ENCODE assay signal across 29 cellular contexts in the genomic region with DNA sequence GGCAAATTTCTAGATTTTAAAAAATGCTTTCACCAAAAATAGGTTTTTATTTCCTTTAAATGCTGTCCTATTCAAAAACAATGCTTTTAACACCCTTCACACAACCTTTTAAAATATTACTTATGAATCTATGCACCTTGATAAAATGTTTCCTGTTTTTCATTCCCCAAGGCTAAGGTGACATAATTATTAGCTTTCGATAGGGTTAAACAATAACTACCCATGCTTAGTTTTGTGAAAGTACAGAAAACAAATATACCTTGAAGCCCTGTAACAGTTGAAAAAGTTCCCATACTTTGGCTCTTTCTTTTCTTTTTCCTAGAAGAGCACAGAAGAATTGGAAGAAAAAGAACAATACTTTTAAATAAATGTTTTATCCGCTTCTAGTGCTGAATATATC. TPM values are rescaled to one million over a fixed set of nuclear protein-coding genes. Genes with fewer than 3 reads are reported as not detected.
DNase-seq lines count a peak whose midpoint lies in the region; ATAC-seq, FAIRE-seq and TF ChIP-seq lines count a peak whose summit lies in the region.
"Had no signal": no experiment of that assay in that cellular context is flagged by ENCODE, and none has a peak within 500 bp of the region (broad histone marks: within the 10 kb centered on the region; RNA-seq: fewer than 3 reads in every experiment).

No MANE protein-coding gene starts in this region.

- no peak overlapping the region for H3K18ac ChIP-seq in H9 (ENCODE audit: insufficient read length, low read depth, low read length)

- H3K79me1 ChIP-seq in H9 (ENCODE audit: insufficient read depth, low read depth, low read length, poor library complexity, severe bottlenecking) = no peaks in the 10 kb centered on the region

- H4K20me1 ChIP-seq in HepG2 (ENCODE audit: insufficient read depth, low read length) (no peaks in the 10 kb centered on the region), H9 (ENCODE audit: control insufficient read depth, insufficient read depth, insufficient read length) (no peaks in the 10 kb centered on the region)

- in situ Hi-C loops in HepG2 (cut with HindIII; ENCODE audit: extremely low pct_ligation_motif_present, low pct_unique_long_range_greater_than_20kb) = no loop called here

- H3T11ph ChIP-seq in H9 (ENCODE audit: low read length) = no peak overlapping the region

- no peak overlapping the region for H2BK15ac ChIP-seq in H9 (ENCODE audit: low read depth, low read length)

- DNase-seq in HepG2 (ENCODE audit: low spot score) = no peak
- no peak for DNase-seq in NCI-H2227 (lab: John Stamatoyannopoulos, UW; ENCODE audit: unreplicated experiment)
- no peak for DNase-seq in foreskin fibroblast
- DNase-seq in H9 = no peak
- no peak for DNase-seq in tibial nerve (ENCODE audit: low spot score in 2 of 2)
- DNase-seq: activated CD4-positive, CD25-positive, alpha-beta regulatory T cell treated with anti-CD3 and anti-CD28 coated beads, Interleukin-2, amount 50 U/mL, for 72 hours; activated CD8-positive, alpha-beta T cell treated with anti-CD3 and anti-CD28 coated beads, Interleukin-2, amount 10 ng/mL, durations not matched to agents 7 days and 5 days; activated effector memory CD4-positive, alpha-beta T cell treated with Interleukin-2 at 50 U/mL for 16 hours; activated naive CD8-positive, alpha-beta T cell treated with anti-CD3 and anti-CD28 coated beads for 36 hours; activated T-cell treated with anti-CD3 and anti-CD28 coated beads for 4 hours; central memory CD4-positive, alpha-beta T cell; dorsolateral prefrontal cortex; glutamatergic neuron; kidney glomerular epithelial cell; MV-4-11; NCI-H2171 treated with DMSO at 0.1 percent for 48 hours; NCI-H526; sigmoid colon; stimulated activated CD4-positive, alpha-beta T cell treated with anti-CD3 and anti-CD28 coated beads, Interleukin-15, amount 100 ng/mL, for 24 hours; stomach; T-helper 1 cell; tibial artery had no signal

- H3K23ac ChIP-seq in H9 (ENCODE audit: insufficient read length, low read depth, low read length) = no peak overlapping the region

- TF ChIP-seq EP300 in HepG2 (IDR thresholded peaks at IDR 0.05; ENCODE audit: low read depth in 2 of 2, low read length in 2 of 2) = peak in 1 of 2 experiments; percentile 7; a peak in 1 of 4 replicates
- TF ChIP-seq EP300 in HepG2 (CRISPR knock-in tag; IDR thresholded peaks at IDR 0.05; ENCODE audit: borderline replicate concordance) = no peak
- TF ChIP-seq EP300 in tibial nerve (IDR thresholded peaks at IDR 0.05) = no peak

- H3K27ac ChIP-seq in HepG2 (ENCODE audit: extremely low read length, insufficient read depth, low read length) (no peak overlapping the region), H9 (ENCODE audit: insufficient read length, low read depth, low read length) (no peak overlapping the region), tibial nerve (no peak overlapping the region)
- H3K27ac ChIP-seq: C4-2B, dorsolateral prefrontal cortex, sigmoid colon, SJSA1, tibial artery had no signal

- H2AFZ ChIP-seq in HepG2 (ENCODE audit: low read length) = no peak overlapping the region
- H2AFZ ChIP-seq in H9 (ENCODE audit: low read length) = no peak overlapping the region

- H3K4me3 Mint-ChIP-seq in H9 = no peak overlapping the region
- H3K4me3 Mint-ChIP-seq: activated CD8-positive, alpha-beta T cell treated with anti-CD3 and anti-CD28 coated beads, Interleukin-2, amount 10 ng/mL, durations not matched to agents 7 days and 5 days; activated naive CD8-positive, alpha-beta T cell treated with anti-CD3 and anti-CD28 coated beads for 36 hours had no signal

- no peaks in the 10 kb centered on the region for H3K36me3 ChIP-seq in HepG2 (replicated peaks in 1 of 2; ENCODE audit: control insufficient read depth in 1 of 2, insufficient read depth in 2 of 2, low read length in 2 of 2)
- no peaks in the 10 kb centered on the region for H3K36me3 ChIP-seq in tibial nerve
- H3K36me3 ChIP-seq: sigmoid colon, SJSA1, stomach, tibial artery had no signal

- H3K23me2 ChIP-seq in H9 (ENCODE audit: insufficient read length, low read depth, low read length, poor library complexity, severe bottlenecking) = no peaks in the 10 kb centered on the region

- peaks cover 0 to 3% of the 10 kb centered on the region in 2 experiments; a peak in 1 of 5 replicates for H3K9me3 Mint-ChIP-seq in H9
- H3K9me3 Mint-ChIP-seq: activated naive CD8-positive, alpha-beta T cell treated with anti-CD3 and anti-CD28 coated beads for 36 hours had no signal

- WGBS in HepG2 (ENCODE audit: low lambda C conversion rate) = 15% methylated on average over 2 of the region's 2 CpGs
- no CpG with 5 or more reads among the region's 2 CpGs for WGBS in H9 (ENCODE audit: extremely low coverage, insufficient read length, low lambda C conversion rate)
- WGBS in tibial nerve, 2 donors = 93 to 97% methylated on average over 2 of the region's 2 CpGs

- H4K8ac ChIP-seq in H9 (replicated peaks; ENCODE audit: insufficient read length, low read depth, low read length) = no peak overlapping the region

- no peak overlapping the region for H2BK120ac ChIP-seq in H9 (ENCODE audit: low read depth, low read length, poor library complexity, severe bottlenecking)

- H3K36me3 Mint-ChIP-seq in H9 (ENCODE audit: insufficient read depth in 1 of 3, low read depth in 3 of 3) = 0 out of 7 replicates have a peak, but pooled peaks cover 0 to 1% (median 0%) of the 10 kb centered on the region in 3 experiments
- H3K36me3 Mint-ChIP-seq: activated naive CD8-positive, alpha-beta T cell treated with anti-CD3 and anti-CD28 coated beads for 36 hours had no signal

- TF ChIP-seq CTCF in HepG2 (CRISPR knock-in tag; IDR thresholded peaks at IDR 0.05) (no peak), foreskin fibroblast (IDR thresholded peaks at IDR 0.05; ENCODE audit: low read depth, low read length) (no peak), H9 (conservative IDR thresholded peaks at IDR 0.05) (no peak), tibial nerve (IDR thresholded peaks at IDR 0.05) (no peak)

- TF ChIP-seq POLR2A in HepG2 (IDR thresholded peaks at IDR 0.05; ENCODE audit: insufficient read depth in 1 of 2, low read depth in 2 of 2, low read length in 2 of 2) (no peak), tibial nerve (IDR thresholded peaks at IDR 0.05) (no peak)

- TF ChIP-seq RAD21 in HepG2 (CRISPR knock-in tag; IDR thresholded peaks at IDR 0.05) = no peak

- H4K5ac ChIP-seq in H9 (ENCODE audit: insufficient read length, low read depth, low read length) = no peak overlapping the region

- peaks cover 19% of the 10 kb centered on the region for H3K4me1 ChIP-seq in HepG2 (ENCODE audit: insufficient read depth, low read length)
- no peaks in the 10 kb centered on the region for H3K4me1 ChIP-seq in H9 (ENCODE audit: insufficient read depth, low read length)
- H3K4me1 ChIP-seq in tibial nerve = peaks cover 0 to 1% (median 0%) of the 10 kb centered on the region in 4 donors
- H3K4me1 ChIP-seq: sigmoid colon, SJSA1, tibial artery had no signal

- H3K9me3 ChIP-seq in HepG2 (ENCODE audit: low read length) (no peaks in the 10 kb centered on the region), H9 (ENCODE audit: control insufficient read depth, low read depth, low read length) (no peaks in the 10 kb centered on the region), tibial nerve (no peaks in the 10 kb centered on the region)
- H3K9me3 ChIP-seq: sigmoid colon, SJSA1, stomach, tibial artery had no signal

- H2AK5ac ChIP-seq in H9 (ENCODE audit: insufficient read length, low read length) = no peak overlapping the region

- CTCF ChIA-PET in HepG2 (lab: Yijun Ruan, JAX; ENCODE audit: low intra/inter-chr PET ratio, low total read pairs) = no interaction called here

- H3K14ac ChIP-seq in H9 (ENCODE audit: insufficient read depth, low read length) = no peak overlapping the region

- no peak overlapping the region for H3K27ac Mint-ChIP-seq in H9
- H3K27ac Mint-ChIP-seq: activated CD8-positive, alpha-beta T cell treated with anti-CD3 and anti-CD28 coated beads, Interleukin-2, amount 10 ng/mL, durations not matched to agents 7 days and 5 days; activated naive CD8-positive, alpha-beta T cell treated with anti-CD3 and anti-CD28 coated beads for 36 hours had no signal

- no peak overlapping the region for H3K4ac ChIP-seq in H9 (ENCODE audit: low read depth, low read length)

- no peak overlapping the region for H2BK20ac ChIP-seq in H9 (ENCODE audit: low read depth, low read length, poor library complexity, severe bottlenecking)

- POLR2A ChIA-PET in HepG2 (lab: Yijun Ruan, JAX) = no interaction called here

- H3K9ac ChIP-seq in HepG2 (ENCODE audit: insufficient read depth, low read depth, low read length) (no peak overlapping the region), H9 (ENCODE audit: extremely low read depth, insufficient read length, low read length) (no peak overlapping the region)

- no peak overlapping the region for H3K56ac ChIP-seq in H9 (ENCODE audit: insufficient read length, low read depth, low read length)

- no peaks in the 10 kb centered on the region for H3K79me2 ChIP-seq in HepG2 (ENCODE audit: insufficient read depth, low read length)
- H3K79me2 ChIP-seq in H9 (ENCODE audit: insufficient read depth, low read length) = no peaks in the 10 kb centered on the region

- FAIRE-seq in HepG2 (lab: Jason Lieb, UNC) = no peak
- FAIRE-seq: astrocyte had no signal

- H2BK5ac ChIP-seq in H9 (ENCODE audit: insufficient read length, low read length) = no peak overlapping the region

- no peak overlapping the region for H4K91ac ChIP-seq in H9 (ENCODE audit: insufficient read length, low read depth, low read length)

- BruUV-seq in HepG2 (replicated peaks; lab: Mats Ljungman, UMichigan) = no TSS peak

- H2BK12ac ChIP-seq in H9 (ENCODE audit: insufficient read length, low read depth, low read length) = no peak overlapping the region

- H3K27me3 ChIP-seq in HepG2 (ENCODE audit: control insufficient read depth in 1 of 2, insufficient read depth in 2 of 2, low read length in 2 of 2) (no peaks in the 10 kb centered on the region), H9 (ENCODE audit: insufficient read depth, low read length) (no peaks in the 10 kb centered on the region), tibial nerve (no peaks in the 10 kb centered on the region)
- H3K27me3 ChIP-seq: sigmoid colon, SJSA1, stomach, tibial artery had no signal

- peak; percentile 61 for ATAC-seq in GM19043 (IDR thresholded peaks at IDR 0.05; ENCODE audit: low read depth, unreplicated experiment)
- peak; percentile 64 for ATAC-seq in GM21529 (IDR thresholded peaks at IDR 0.05; ENCODE audit: unreplicated experiment)
- ATAC-seq in HG03139 (IDR thresholded peaks at IDR 0.05; ENCODE audit: unreplicated experiment) = peak; percentile 68
- peak; percentile 62; the same call in 2 of the 3 replicates for ATAC-seq in HepG2
- ATAC-seq: activated CD8-positive, alpha-beta T cell treated with anti-CD3 and anti-CD28 coated beads, Interleukin-2, amount 10 ng/mL, durations not matched to agents 7 days and 5 days had no signal

- no peaks in the 10 kb centered on the region for H3K4me1 Mint-ChIP-seq in H9
- H3K4me1 Mint-ChIP-seq: activated naive CD8-positive, alpha-beta T cell treated with anti-CD3 and anti-CD28 coated beads for 36 hours had no signal

- intact Hi-C loops in HepG2 (cut with micrococcal nuclease; ENCODE audit: unreplicated experiment) = no loop called here

- peak overlapping the region; percentile 34; the same call in 1 of the 2 replicates for H3K4me2 ChIP-seq in HepG2 (ENCODE audit: low read depth, low read length)
- no peak overlapping the region for H3K4me2 ChIP-seq in H9 (ENCODE audit: insufficient read depth, insufficient read length, low read length)

- H3K4me3 ChIP-seq in HepG2 (replicated peaks in 1 of 3; ENCODE audit: insufficient read depth in 1 of 3, low read depth in 2 of 3, low read length in 3 of 3) (0 out of 6 replicates have a peak overlapping the region, but pooled peaks of 1 of the 3 experiments have one; percentile 0), foreskin fibroblast (ENCODE audit: low read depth in 1 of 2, low read length in 2 of 2) (no peak overlapping the region), tibial nerve (no peak overlapping the region)
- H3K4me3 ChIP-seq: dorsolateral prefrontal cortex, sigmoid colon, SJSA1, stomach, tibial artery had no signal

- H3K27me3 Mint-ChIP-seq in H9 (ENCODE audit: low read depth) = no peaks in the 10 kb centered on the region; the same call in 1 of the 2 replicates
- H3K27me3 Mint-ChIP-seq: progenitor cell of endocrine pancreas had no signal

RNA-seq across cellular contexts. Expression of a gene that starts 54.9 kb away (rescaled TPM):
- total RNA-seq in HepG2 (2016; rRNA removed; fragmentation: Illumina TruSeq; extraction: Trizol) = 61.4 and 62.3 TPM in 2 replicates
- 20.6 and 24.7 TPM in 2 replicates for total RNA-seq in HepG2 (2016; cell fraction: cytosol; rRNA removed; fragmentation: Illumina TruSeq; extraction: Trizol; ENCODE audit: low read depth)
- 58.6 TPM in 2 replicates for total RNA-seq in HepG2 (2016; cell fraction: insoluble cytoplasmic fraction; rRNA removed; fragmentation: Illumina TruSeq; extraction: Trizol)
- 55.8 and 67.6 TPM in 2 replicates for total RNA-seq in HepG2 (2016; cell fraction: membrane; rRNA removed; fragmentation: Illumina TruSeq; extraction: Trizol)
- total RNA-seq in HepG2 (2016; cell fraction: nucleus; rRNA removed; fragmentation: Illumina TruSeq; extraction: Trizol) = 88.9 and 104 TPM in 2 replicates
- polyA plus RNA-seq in HepG2 (2011; rRNA removed) = 35.3 and 44.8 TPM in 2 replicates
- polyA plus RNA-seq in HepG2 (2011; cell fraction: cytosol; rRNA removed) = 18.4 and 22.5 TPM in 2 replicates
- polyA plus RNA-seq in HepG2 (2011; cell fraction: nucleus; rRNA removed) = 53.6 and 55.5 TPM in 2 replicates
- polyA plus RNA-seq in HepG2 (2012) = 46.5 and 98.8 TPM in 2 replicates
- 11.8 and 15.3 TPM in 2 replicates for polyA plus RNA-seq in HepG2 (2016; cell fraction: cytosol; fragmentation: Illumina TruSeq; extraction: Trizol; ENCODE audit: low read depth)
- polyA plus RNA-seq in HepG2 (2016; cell fraction: insoluble cytoplasmic fraction; fragmentation: Illumina TruSeq; extraction: Trizol; ENCODE audit: low read depth) = 41.0 and 41.5 TPM in 2 replicates
- polyA plus RNA-seq in HepG2 (2016; cell fraction: membrane; fragmentation: Illumina TruSeq; extraction: Trizol; ENCODE audit: low read depth) = 30.8 and 35.3 TPM in 2 replicates
- 84.9 and 97.5 TPM in 2 replicates for polyA plus RNA-seq in HepG2 (2016; cell fraction: nucleus; fragmentation: Illumina TruSeq; extraction: Trizol; ENCODE audit: insufficient read depth, low read depth)
- 41.9 and 108 TPM in 2 replicates for polyA minus RNA-seq in HepG2 (2011; rRNA and poly(A)+ RNA removed; ENCODE audit: low replicate concordance)
- 29.6 and 32.2 TPM in 2 replicates for polyA minus RNA-seq in HepG2 (2011; cell fraction: cytosol; rRNA and poly(A)+ RNA removed)
- 110 and 150 TPM in 2 replicates for polyA minus RNA-seq in HepG2 (2011; cell fraction: nucleus; rRNA and poly(A)+ RNA removed)
- 9.0 and 12.0 TPM in 2 replicates for total RNA-seq in H9 (2021)
- 100 to 1,000 TPM; 203 to 300 (median 245) TPM for total RNA-seq in tibial nerve
